ENCODE assay signal across 13 cellular contexts in the genomic region with DNA sequence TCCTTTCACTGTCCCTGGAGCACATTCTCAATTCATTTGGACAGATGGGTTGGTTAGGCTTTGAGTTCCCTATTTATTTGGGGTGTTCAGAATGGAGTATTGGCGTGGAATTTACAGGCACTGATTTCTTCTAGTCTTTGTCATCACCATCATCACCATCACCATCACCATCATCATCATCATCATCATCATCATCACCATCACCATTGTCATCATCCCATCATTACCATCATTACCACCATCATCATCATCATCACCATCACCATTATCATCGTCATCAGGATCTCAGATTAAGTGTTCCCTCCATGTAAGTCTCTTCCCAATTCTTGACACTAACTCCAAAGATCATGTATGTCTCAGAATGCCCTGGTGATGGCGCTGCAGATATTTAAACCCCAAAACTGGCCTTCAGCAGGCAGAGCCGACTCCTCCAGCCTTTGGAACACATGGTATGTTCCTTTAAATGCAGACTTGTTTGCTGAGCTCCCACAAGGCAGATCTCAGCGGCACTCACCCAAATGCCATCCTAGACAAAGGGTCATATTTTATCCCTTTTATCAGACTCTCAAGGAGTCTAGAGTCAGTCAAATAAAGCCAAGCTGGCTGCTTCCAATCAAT. TPM values are rescaled to one million over a fixed set of nuclear protein-coding genes. Genes with fewer than 3 reads are reported as not detected.
DNase-seq lines count a peak whose midpoint lies in the region; ATAC-seq and TF ChIP-seq lines count a peak whose summit lies in the region.
"Had no signal": no experiment of that assay in that cellular context is flagged by ENCODE, and none has a peak within 500 bp of the region (broad histone marks: within the 10 kb centered on the region; RNA-seq: fewer than 3 reads in every experiment).

No MANE protein-coding gene starts in this region.

- H3K4me1 ChIP-seq in liver (ENCODE audit: control insufficient read depth in 4 of 4, insufficient read depth in 4 of 4, low read length in 3 of 4) (peaks cover 0 to 6% (median 4%) of the 10 kb centered on the region in 4 donors), MM.1S (ENCODE audit: low read length) (no peaks in the 10 kb centered on the region)
- H3K4me1 ChIP-seq: stomach had no signal

- H3F3A ChIP-seq in MM.1S (ENCODE audit: insufficient read depth, low read length) = no peaks in the 10 kb centered on the region

- ATAC-seq in GM18517 (IDR thresholded peaks at IDR 0.05; ENCODE audit: unreplicated experiment) (no peak), HG03095 (IDR thresholded peaks at IDR 0.05; ENCODE audit: unreplicated experiment) (no peak)

- H3K9me2 ChIP-seq in MM.1S (replicated peaks; ENCODE audit: insufficient read depth, low read length) = no peaks in the 10 kb centered on the region

- TF ChIP-seq RAD21 in liver (IDR thresholded peaks at IDR 0.05) = peak; percentile 26 to 55

- H3K9ac ChIP-seq in liver (ENCODE audit: low read depth in 1 of 2, low read length in 2 of 2) = no peak overlapping the region
- no peak overlapping the region for H3K9ac ChIP-seq in MM.1S (ENCODE audit: low read length)

- no peaks in the 10 kb centered on the region for H4K20me1 ChIP-seq in MM.1S (ENCODE audit: insufficient read depth, low read length)

- no peaks in the 10 kb centered on the region for H3K79me2 ChIP-seq in MM.1S (ENCODE audit: low read length)

- H3K27ac ChIP-seq in liver (ENCODE audit: low read depth in 1 of 2, low read length in 2 of 2) = peak overlapping the region in 1 of 2 donors; percentile 12
- no peak overlapping the region for H3K27ac ChIP-seq in MM.1S (ENCODE audit: low read length)
- H3K27ac ChIP-seq: stomach had no signal

- peak; percentile 7 for DNase-seq in EL
- peak; percentile 34 for DNase-seq in KBM-7
- peak; percentile 23 for DNase-seq in astrocyte of the hippocampus (ENCODE audit: low read depth, low spot score)
- no peak for DNase-seq in MM.1S
- no peak for DNase-seq in NCI-H446 (lab: John Stamatoyannopoulos, UW)
- DNase-seq: activated naive CD8-positive, alpha-beta T cell treated with anti-CD3 and anti-CD28 coated beads, Interleukin-2, amount 10 ng/mL, durations not matched to agents 7 days and 5 days; stomach; T-helper 9 cell had no signal

- H3K4me2 ChIP-seq in MM.1S (ENCODE audit: low read depth, low read length) = no peak overlapping the region

- H3K4me3 ChIP-seq in liver (ENCODE audit: low read depth in 1 of 3, low read length in 3 of 3) (no peak overlapping the region), MM.1S (ENCODE audit: low read length) (no peak overlapping the region)
- H3K4me3 ChIP-seq: stomach had no signal

- H3K36me3 ChIP-seq in liver (ENCODE audit: control insufficient read depth in 4 of 4, insufficient read depth in 3 of 4, low read depth in 1 of 4, low read length in 3 of 4) = no peaks in the 10 kb centered on the region
- no peaks in the 10 kb centered on the region for H3K36me3 ChIP-seq in MM.1S (replicated peaks; ENCODE audit: insufficient read depth, low read length)
- H3K36me3 ChIP-seq: stomach had no signal

- H3K9me3 ChIP-seq in liver (ENCODE audit: control insufficient read depth in 4 of 4, low read length in 3 of 4) = no peaks in the 10 kb centered on the region
- H3K9me3 ChIP-seq in MM.1S (replicated peaks; ENCODE audit: insufficient read depth, low read length) = no peaks in the 10 kb centered on the region
- H3K9me3 ChIP-seq: stomach had no signal

- no peak overlapping the region for H2AFZ ChIP-seq in MM.1S (ENCODE audit: low read length)

- no peak for TF ChIP-seq CTCF in liver (IDR thresholded peaks at IDR 0.05; ENCODE audit: low read depth, low read length, missing input control)
- TF ChIP-seq CTCF in MM.1S (IDR thresholded peaks at IDR 0.05; ENCODE audit: low read length) = no peak

- H3K27me3 ChIP-seq in liver (ENCODE audit: control insufficient read depth in 4 of 4, insufficient read depth in 4 of 4, low read length in 3 of 4) (no peaks in the 10 kb centered on the region), MM.1S (replicated peaks; ENCODE audit: insufficient read depth, low read length) (no peaks in the 10 kb centered on the region)

- 57% methylated on average over 5 of the region's 5 CpGs for WGBS in liver

- in situ Hi-C loops in KBM-7 (cut with MboI; ENCODE audit: low pct_unique_long_range_greater_than_20kb, low sequenced_read_pairs) = loop anchor here (25.0 kb wide), 1 partner anchor 891 kb away; no protein-coding TSS in a partner anchor

TF ChIP-seq in liver, 16 proteins besides CTCF, POLR2A, EP300 and RAD21:
- TF ChIP-seq NR2F2 (IDR thresholded peaks at IDR 0.05) (no peak), JUND (IDR thresholded peaks at IDR 0.05) (no peak), HNF4G (IDR thresholded peaks at IDR 0.05) (no peak), TAF1 (conservative IDR thresholded peaks at IDR 0.05) (no peak), ATF3 (IDR thresholded peaks at IDR 0.05) (no peak), YY1 (IDR thresholded peaks at IDR 0.05) (no peak), SP1 (IDR thresholded peaks at IDR 0.05) (no peak), FOXA2 (IDR thresholded peaks at IDR 0.05) (no peak), RXRA (IDR thresholded peaks at IDR 0.05) (no peak), ZBTB33 (IDR thresholded peaks at IDR 0.05) (no peak), EGR1 (IDR thresholded peaks at IDR 0.05; ENCODE audit: low read depth in 2 of 2) (no peak), REST (IDR thresholded peaks at IDR 0.05) (no peak), FOXA1 (IDR thresholded peaks at IDR 0.05) (no peak), HNF4A (conservative IDR thresholded peaks at IDR 0.05) (no peak), GABPA (IDR thresholded peaks at IDR 0.05 in 1 of 2, conservative IDR thresholded peaks at IDR 0.05 in 1 of 2) (no peak)
- TF ChIP-seq, protein P1, sequence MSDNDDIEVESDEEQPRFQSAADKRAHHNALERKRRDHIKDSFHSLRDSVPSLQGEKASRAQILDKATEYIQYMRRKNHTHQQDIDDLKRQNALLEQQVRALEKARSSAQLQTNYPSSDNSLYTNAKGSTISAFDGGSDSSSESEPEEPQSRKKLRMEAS (IDR thresholded peaks at IDR 0.05) = no peak

RNA-seq across cellular contexts. Expression of gene FAM9A, which starts 19.8 kb away (rescaled TPM):
- under 1 TPM in 1 of 2 donors, not detected in 1; 0.51 TPM for total RNA-seq in liver
- polyA plus RNA-seq in liver = not detected
- total RNA-seq: activated naive CD8-positive, alpha-beta T cell treated with anti-CD3 and anti-CD28 coated beads, Interleukin-2, amount 10 ng/mL, durations not matched to agents 7 days and 5 days; mesothelial cell of epicardium; posterior vena cava; stomach had no signal
- polyA plus RNA-seq: stomach had no signal

Comparison
In these comparisons a context has a peak if more than half of its experiments do, and no peak if none do; other contexts are left out.
1. DNase-seq: peak in EL (single experiment), KBM-7 (single experiment) and astrocyte of the hippocampus (single experiment); none in MM.1S (single experiment) and NCI-H446 (0 of 2).